Comparison of ENCODE assay signal across 8 cellular contexts in the genomic region with DNA sequence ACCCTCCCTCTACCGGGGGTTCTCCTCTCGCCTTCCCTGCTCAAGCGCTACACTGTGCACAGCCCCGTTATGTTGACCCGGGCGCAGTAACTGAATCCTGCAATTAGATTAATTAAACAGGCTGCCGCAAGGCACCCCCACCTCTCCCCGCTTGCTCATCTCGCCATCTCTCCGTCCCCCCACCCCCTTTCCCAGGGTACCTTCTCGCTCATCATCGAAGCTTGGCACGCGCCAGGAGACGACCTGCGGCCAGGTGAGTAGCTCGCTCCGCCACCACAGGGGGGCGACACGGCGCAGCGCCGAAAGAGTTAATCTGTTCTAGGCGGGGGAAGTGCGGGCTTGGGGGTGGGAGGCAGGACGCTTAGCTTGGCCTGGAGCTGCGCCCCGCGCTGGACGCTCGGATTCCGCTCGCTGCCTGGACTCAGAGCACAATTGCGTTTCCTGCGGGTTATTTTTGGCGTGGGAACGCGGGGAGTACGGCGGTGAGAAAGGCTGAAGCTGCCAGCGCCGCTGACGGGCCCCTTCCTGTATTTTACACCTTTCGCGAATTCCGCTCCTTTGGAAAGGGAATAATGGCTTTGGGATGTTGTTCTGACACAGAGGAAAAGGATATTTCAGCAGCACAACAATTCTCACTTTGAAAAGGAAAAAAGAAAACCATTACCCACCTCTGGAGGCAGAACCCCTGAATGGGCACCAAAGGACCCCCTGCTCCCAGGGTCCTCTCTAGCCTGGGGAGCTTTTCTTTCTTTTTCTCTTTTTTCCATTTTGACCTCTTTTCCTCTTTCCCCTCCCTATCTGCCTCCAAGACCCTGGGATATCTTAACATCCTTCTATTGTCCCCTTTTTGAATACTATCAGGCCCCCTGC. TPM values are rescaled to one million over a fixed set of nuclear protein-coding genes. Genes with fewer than 3 reads are reported as not detected.
DNase-seq lines count a peak whose midpoint lies in the region; ATAC-seq, FAIRE-seq and TF ChIP-seq lines count a peak whose summit lies in the region.

No MANE protein-coding gene starts in this region.

- DNase-seq in Caco-2 (peak; percentile 80 to 88), Karpas-422 (peak; percentile 72), endothelial cell of umbilical vein (ENCODE audit: low read depth, low spot score) (peak; percentile 97), natural killer cell (no peak), vagina (ENCODE audit: extremely low spot score in 2 of 2) (no peak), RCC 7860 (ENCODE audit: low spot score) (no peak)
- DNase-seq in activated CD4-positive, alpha-beta T cell treated with anti-CD3 and anti-CD28 coated beads, Interleukin-2, amount 10 ng/mL, durations not matched to agents 24 days and 14 days, result peak; percentile 84

- H3K9me1 ChIP-seq in endothelial cell of umbilical vein (replicated peaks; ENCODE audit: control insufficient read depth, extremely low read depth, insufficient read depth, low read length), result no peaks in the 10 kb centered on the region

- H4K20me1 ChIP-seq in Karpas-422 (ENCODE audit: insufficient read depth, low read depth, low read length) (no peaks in the 10 kb centered on the region), endothelial cell of umbilical vein (replicated peaks; ENCODE audit: control insufficient read depth, extremely low read depth, insufficient read depth, low read length) (no peaks in the 10 kb centered on the region)

- TSS peak; percentile 40 for BruUV-seq in Caco-2 (replicated peaks; lab: Mats Ljungman, UMichigan)
- BruUV-seq in endothelial cell of umbilical vein (replicated peaks; lab: Mats Ljungman, UMichigan), result no TSS peak

- H3K4me3 ChIP-seq in Caco-2 (ENCODE audit: low read depth, low read length), result peak overlapping the region; percentile 65
- peak overlapping the region; percentile 43; the same call in 1 of the 2 replicates for H3K4me3 ChIP-seq in Karpas-422 (ENCODE audit: low read length)
- H3K4me3 ChIP-seq in endothelial cell of umbilical vein (replicated peaks in 1 of 3; ENCODE audit: insufficient read depth in 1 of 3, low read depth in 1 of 3, low read length in 3 of 3), result peak overlapping the region; percentile 0 to 89 (median 56)
- H3K4me3 ChIP-seq in vagina, result peak overlapping the region; percentile 33 to 45

- CTCF ChIA-PET in Caco-2 (lab: Charles Lee) (interaction anchor here (0.5 to 2.2 kb wide), 33 partner anchors 9 to 519 kb away, joined by 3 to 56 read pairs (median 4); a partner anchor contains a TSS), endothelial cell of umbilical vein (lab: Charles Lee) (interaction anchor here (0.6 to 12.4 kb wide), 27 partner anchors 9 to 570 kb away, joined by 3 to 260 read pairs (median 5); a partner anchor contains a TSS)

- H3K79me2 ChIP-seq in Karpas-422 (ENCODE audit: low read length), result no peaks in the 10 kb centered on the region
- H3K79me2 ChIP-seq in endothelial cell of umbilical vein (ENCODE audit: control insufficient read depth, insufficient read depth, low read length), result no peaks in the 10 kb centered on the region

- no peak overlapping the region for H3K27ac ChIP-seq in Karpas-422 (ENCODE audit: low read length)
- H3K27ac ChIP-seq in endothelial cell of umbilical vein (ENCODE audit: insufficient read depth, low read depth, low read length), result peak overlapping the region; percentile 33
- no peak overlapping the region for H3K27ac ChIP-seq in vagina

- H3K36me3 ChIP-seq in Caco-2 (ENCODE audit: control insufficient read depth, insufficient read depth, low read length), result peaks cover 2% of the 10 kb centered on the region
- no peaks in the 10 kb centered on the region for H3K36me3 ChIP-seq in Karpas-422 (ENCODE audit: insufficient read depth, low read length)
- peaks cover 0 to 24% of the 10 kb centered on the region in 2 experiments for H3K36me3 ChIP-seq in endothelial cell of umbilical vein (ENCODE audit: control insufficient read depth in 2 of 2, extremely low read depth in 1 of 2, insufficient read depth in 2 of 2, low read length in 2 of 2)
- H3K36me3 ChIP-seq in vagina, result no peaks in the 10 kb centered on the region

- H3K27me3 ChIP-seq in Caco-2 (replicated peaks; ENCODE audit: control insufficient read depth, insufficient read depth, low read length) (no peaks in the 10 kb centered on the region), Karpas-422 (ENCODE audit: low read length) (no peaks in the 10 kb centered on the region), endothelial cell of umbilical vein (ENCODE audit: control insufficient read depth in 2 of 2, insufficient read depth in 2 of 2, low read length in 2 of 2) (peaks cover 14 to 21% of the 10 kb centered on the region in 2 experiments), vagina (peaks cover 18% of the 10 kb centered on the region)

- no peak for ATAC-seq in natural killer cell
- ATAC-seq in GM21367 (IDR thresholded peaks at IDR 0.05; ENCODE audit: unreplicated experiment), result no peak

- dilution Hi-C loops in endothelial cell of umbilical vein (cut with MboI; ENCODE audit: extremely low pct_ligation_motif_present, low sequenced_read_pairs), result no loop called here

- TF ChIP-seq POLR2A in endothelial cell of umbilical vein (IDR thresholded peaks at IDR 0.05; ENCODE audit: low read depth, low read length), result no peak
- no peak for TF ChIP-seq POLR2A in vagina (IDR thresholded peaks at IDR 0.05)

- intact Hi-C loops in Caco-2 (cut with micrococcal nuclease; ENCODE audit: unreplicated experiment), result no loop called here
- intact Hi-C loops in activated CD4-positive, alpha-beta T cell treated with anti-CD3 and anti-CD28 coated beads, Interleukin-2, amount 10 ng/mL, durations not matched to agents 24 days and 14 days (cut with micrococcal nuclease), result no loop called here
- intact Hi-C loops in endothelial cell of umbilical vein (cut with micrococcal nuclease), result loop anchor here (1.0 to 2.0 kb wide), 3 partner anchors 11 to 92 kb away; no protein-coding TSS in a partner anchor
- intact Hi-C loops in natural killer cell (cut with micrococcal nuclease), result no loop called here
- intact Hi-C loops in vagina (cut with DNase I), result no loop called here

- H3K27me3 Mint-ChIP-seq in Caco-2 (ENCODE audit: insufficient read depth, unreplicated experiment), result no peaks in the 10 kb centered on the region
- peaks cover 60% of the 10 kb centered on the region for H3K27me3 Mint-ChIP-seq in activated CD4-positive, alpha-beta T cell treated with anti-CD3 and anti-CD28 coated beads, Interleukin-2, amount 10 ng/mL, durations not matched to agents 24 days and 14 days
- peaks cover 32 to 57% of the 10 kb centered on the region in 2 donors for H3K27me3 Mint-ChIP-seq in natural killer cell (ENCODE audit: low read depth in 2 of 2)

- H3K4me3 Mint-ChIP-seq in Caco-2 (ENCODE audit: unreplicated experiment) (peak overlapping the region; percentile 84), natural killer cell (peak overlapping the region; percentile 83)
- H3K4me3 Mint-ChIP-seq in activated CD4-positive, alpha-beta T cell treated with anti-CD3 and anti-CD28 coated beads, Interleukin-2, amount 10 ng/mL, durations not matched to agents 24 days and 14 days, result peak overlapping the region; percentile 80

- H3K9me3 ChIP-seq in Caco-2, result no peaks in the 10 kb centered on the region
- no peaks in the 10 kb centered on the region for H3K9me3 ChIP-seq in Karpas-422 (ENCODE audit: low read length)
- no peaks in the 10 kb centered on the region for H3K9me3 ChIP-seq in endothelial cell of umbilical vein (replicated peaks; ENCODE audit: control insufficient read depth, insufficient read depth, low read length)
- H3K9me3 ChIP-seq in vagina, result no peaks in the 10 kb centered on the region

- TF ChIP-seq CTCF in Caco-2 (IDR thresholded peaks at IDR 0.05; ENCODE audit: insufficient read depth in 1 of 2, low read depth in 1 of 2, low read length in 1 of 2, severe bottlenecking in 1 of 2, unreplicated experiment in 1 of 2) (peak; percentile 77 to 97), endothelial cell of umbilical vein (IDR thresholded peaks at IDR 0.05; ENCODE audit: extremely low read depth in 1 of 2, insufficient read depth in 1 of 2, low read depth in 1 of 2, low read length in 2 of 2) (peak; percentile 70 to 90), natural killer cell (IDR thresholded peaks at IDR 0.05) (no peak), vagina (IDR thresholded peaks at IDR 0.05) (no peak)

- no peaks in the 10 kb centered on the region for H3K9me3 Mint-ChIP-seq in Caco-2 (ENCODE audit: unreplicated experiment)
- H3K9me3 Mint-ChIP-seq in activated CD4-positive, alpha-beta T cell treated with anti-CD3 and anti-CD28 coated beads, Interleukin-2, amount 10 ng/mL, durations not matched to agents 24 days and 14 days, result no peaks in the 10 kb centered on the region
- no peaks in the 10 kb centered on the region for H3K9me3 Mint-ChIP-seq in natural killer cell

- POLR2A ChIA-PET in Caco-2 (lab: Charles Lee) (interaction anchor here (0.6 to 1.9 kb wide), 6 partner anchors 11 to 353 kb away, joined by 3 to 21 read pairs (median 7); a partner anchor contains a TSS), endothelial cell of umbilical vein (lab: Charles Lee) (interaction anchor here (0.6 to 4.2 kb wide), 14 partner anchors 11 to 386 kb away, joined by 3 to 79 read pairs (median 4); a partner anchor contains a TSS)

- FAIRE-seq in endothelial cell of umbilical vein (lab: Jason Lieb, UNC) (peak; percentile 95), RCC 7860 (lab: Jason Lieb, UNC) (no peak)

- H2AFZ ChIP-seq in Karpas-422 (ENCODE audit: low read length) (no peak overlapping the region), endothelial cell of umbilical vein (ENCODE audit: low read depth, low read length) (peak overlapping the region; percentile 13)

- H3K9ac ChIP-seq in Karpas-422 (ENCODE audit: low read length) (no peak overlapping the region), endothelial cell of umbilical vein (replicated peaks; ENCODE audit: extremely low read depth, insufficient read depth, low read length) (peak overlapping the region; percentile 18)

- H3K36me3 Mint-ChIP-seq in Caco-2 (ENCODE audit: insufficient read depth, unreplicated experiment) (peaks cover 12% of the 10 kb centered on the region), natural killer cell (no peaks in the 10 kb centered on the region)
- H3K36me3 Mint-ChIP-seq in activated CD4-positive, alpha-beta T cell treated with anti-CD3 and anti-CD28 coated beads, Interleukin-2, amount 10 ng/mL, durations not matched to agents 24 days and 14 days (ENCODE audit: low read depth), result peaks cover 2% of the 10 kb centered on the region

- peaks cover 34% of the 10 kb centered on the region for H3K4me1 ChIP-seq in Caco-2
- peaks cover 36% of the 10 kb centered on the region for H3K4me1 ChIP-seq in Karpas-422 (ENCODE audit: low read length)
- peaks cover 25% of the 10 kb centered on the region for H3K4me1 ChIP-seq in endothelial cell of umbilical vein (ENCODE audit: control insufficient read depth, extremely low read depth, insufficient read depth, low read length)
- H3K4me1 ChIP-seq in vagina, result peaks cover 60% of the 10 kb centered on the region

- no peaks in the 10 kb centered on the region for H3K9me2 ChIP-seq in Karpas-422 (replicated peaks; ENCODE audit: insufficient read depth, low read length)

- peak overlapping the region; percentile 88 for H3K27ac Mint-ChIP-seq in Caco-2 (ENCODE audit: unreplicated experiment)
- H3K27ac Mint-ChIP-seq in activated CD4-positive, alpha-beta T cell treated with anti-CD3 and anti-CD28 coated beads, Interleukin-2, amount 10 ng/mL, durations not matched to agents 24 days and 14 days, result no peak overlapping the region
- no peak overlapping the region for H3K27ac Mint-ChIP-seq in natural killer cell

- H3K4me2 ChIP-seq in Karpas-422 (ENCODE audit: low read depth, low read length, poor library complexity, severe bottlenecking), result peak overlapping the region; percentile 91
- peak overlapping the region; percentile 56 for H3K4me2 ChIP-seq in endothelial cell of umbilical vein (ENCODE audit: insufficient read depth, low read length)

- H3K4me1 Mint-ChIP-seq in Caco-2 (ENCODE audit: low read depth, unreplicated experiment) (peaks cover 35% of the 10 kb centered on the region), natural killer cell (peaks cover 39 to 65% of the 10 kb centered on the region in 2 donors)
- H3K4me1 Mint-ChIP-seq in activated CD4-positive, alpha-beta T cell treated with anti-CD3 and anti-CD28 coated beads, Interleukin-2, amount 10 ng/mL, durations not matched to agents 24 days and 14 days, result peaks cover 35% of the 10 kb centered on the region

RNA-seq across cellular contexts. Expression of a gene that starts 1.5 kb away (rescaled TPM):
- total RNA-seq in Caco-2 (2022), result 3.4 TPM in 2 replicates
- 0.36 TPM in 1 of 2 replicates, not detected in the other for total RNA-seq in Karpas-422 (2014; rRNA removed; shearing (Covaris generic); ENCODE audit: low replicate concordance)
- total RNA-seq in activated CD4-positive, alpha-beta T cell treated with anti-CD3 and anti-CD28 coated beads, Interleukin-2, amount 10 ng/mL, durations not matched to agents 24 days and 14 days, result 0.33 TPM in 1 of 2 replicates, not detected in the other
- total RNA-seq in endothelial cell of umbilical vein, result 55.2 and 75.8 TPM in 2 replicates
- polyA plus RNA-seq in endothelial cell of umbilical vein, result 25.5 and 57.8 TPM in 2 replicates
- polyA plus RNA-seq in endothelial cell of umbilical vein (2011; cell fraction: cytosol; rRNA removed), result 26.3 and 26.9 TPM in 2 replicates
- 173 and 179 TPM in 2 replicates for polyA plus RNA-seq in endothelial cell of umbilical vein (2011; cell fraction: nucleus; rRNA removed)
- polyA plus RNA-seq in endothelial cell of umbilical vein (2012), result 3.9 and 5.5 TPM in 2 replicates
- polyA minus RNA-seq in endothelial cell of umbilical vein, result 41.3 and 85.8 TPM in 2 replicates
- 7.6 TPM for polyA minus RNA-seq in endothelial cell of umbilical vein (2011; cell fraction: cytosol; rRNA and poly(A)+ RNA removed)
- 142 and 155 TPM in 2 replicates for polyA minus RNA-seq in endothelial cell of umbilical vein (2011; cell fraction: nucleus; rRNA and poly(A)+ RNA removed)
- total RNA-seq in natural killer cell, result under 1 TPM in 2 of 3 donors, not detected in 1; 0.10 to 0.16 TPM
- total RNA-seq in vagina, result 20.9 TPM

RNA-seq across cellular contexts. Expression of a gene that starts 22.6 kb away (rescaled TPM):
- 54.0 and 55.8 TPM in 2 replicates for total RNA-seq in Caco-2 (2022)
- total RNA-seq in Karpas-422 (2014; rRNA removed; shearing (Covaris generic); ENCODE audit: low replicate concordance), result 41.6 and 45.5 TPM in 2 replicates
- total RNA-seq in activated CD4-positive, alpha-beta T cell treated with anti-CD3 and anti-CD28 coated beads, Interleukin-2, amount 10 ng/mL, durations not matched to agents 24 days and 14 days, result 8.4 and 9.8 TPM in 2 replicates
- total RNA-seq in endothelial cell of umbilical vein, result 4.6 and 5.6 TPM in 2 replicates
- 18.9 and 25.7 TPM in 2 replicates for polyA plus RNA-seq in endothelial cell of umbilical vein
- 13.1 and 22.6 TPM in 2 replicates for polyA plus RNA-seq in endothelial cell of umbilical vein (2011; cell fraction: cytosol; rRNA removed)
- polyA plus RNA-seq in endothelial cell of umbilical vein (2011; cell fraction: nucleus; rRNA removed), result 25.1 and 29.0 TPM in 2 replicates
- polyA plus RNA-seq in endothelial cell of umbilical vein (2012), result 3.2 and 4.3 TPM in 2 replicates
- 10.6 and 13.9 TPM in 2 replicates for polyA minus RNA-seq in endothelial cell of umbilical vein
- polyA minus RNA-seq in endothelial cell of umbilical vein (2011; cell fraction: cytosol; rRNA and poly(A)+ RNA removed), result 31.1 TPM
- polyA minus RNA-seq in endothelial cell of umbilical vein (2011; cell fraction: nucleus; rRNA and poly(A)+ RNA removed), result 22.0 and 32.1 TPM in 2 replicates
- 1 to 10 TPM in 2 of 3 donors, not detected in 1; 1.1 to 1.7 TPM for total RNA-seq in natural killer cell
- total RNA-seq in vagina, result 25.3 TPM

RNA-seq across cellular contexts. Expression of a gene that starts 36.4 kb away (rescaled TPM):
- total RNA-seq in Caco-2 (2022), result 27.3 and 29.3 TPM in 2 replicates
- 12.6 and 18.1 TPM in 2 replicates for total RNA-seq in Karpas-422 (2014; rRNA removed; shearing (Covaris generic); ENCODE audit: low replicate concordance)
- total RNA-seq in activated CD4-positive, alpha-beta T cell treated with anti-CD3 and anti-CD28 coated beads, Interleukin-2, amount 10 ng/mL, durations not matched to agents 24 days and 14 days, result 11.2 and 11.3 TPM in 2 replicates
- total RNA-seq in endothelial cell of umbilical vein, result 32.8 and 33.3 TPM in 2 replicates
- 29.3 and 34.1 TPM in 2 replicates for polyA plus RNA-seq in endothelial cell of umbilical vein
- polyA plus RNA-seq in endothelial cell of umbilical vein (2011; cell fraction: cytosol; rRNA removed), result 19.1 and 21.5 TPM in 2 replicates
- polyA plus RNA-seq in endothelial cell of umbilical vein (2011; cell fraction: nucleus; rRNA removed), result 24.1 and 25.4 TPM in 2 replicates
- polyA plus RNA-seq in endothelial cell of umbilical vein (2012), result 22.5 and 22.6 TPM in 2 replicates
- polyA minus RNA-seq in endothelial cell of umbilical vein, result 50.3 and 70.1 TPM in 2 replicates
- 41.5 TPM for polyA minus RNA-seq in endothelial cell of umbilical vein (2011; cell fraction: cytosol; rRNA and poly(A)+ RNA removed)
- 20.5 and 25.5 TPM in 2 replicates for polyA minus RNA-seq in endothelial cell of umbilical vein (2011; cell fraction: nucleus; rRNA and poly(A)+ RNA removed)
- 10 to 100 TPM; 30.8 to 35.6 (median 34.1) TPM for total RNA-seq in natural killer cell
- 21.4 TPM for total RNA-seq in vagina

RNA-seq across cellular contexts. Expression of a gene that starts 56.6 kb away (rescaled TPM):
- total RNA-seq in Caco-2 (2022), result 3.2 and 4.4 TPM in 2 replicates
- total RNA-seq in Karpas-422 (2014; rRNA removed; shearing (Covaris generic); ENCODE audit: low replicate concordance), result 0.69 TPM in 1 of 2 replicates, not detected in the other
- 1.0 and 1.5 TPM in 2 replicates for total RNA-seq in activated CD4-positive, alpha-beta T cell treated with anti-CD3 and anti-CD28 coated beads, Interleukin-2, amount 10 ng/mL, durations not matched to agents 24 days and 14 days
- total RNA-seq in endothelial cell of umbilical vein, result 0.18 and 0.20 TPM in 2 replicates
- 0.15 and 0.19 TPM in 2 replicates for polyA plus RNA-seq in endothelial cell of umbilical vein
- 0.04 and 0.08 TPM in 2 replicates for polyA plus RNA-seq in endothelial cell of umbilical vein (2011; cell fraction: cytosol; rRNA removed)
- polyA plus RNA-seq in endothelial cell of umbilical vein (2011; cell fraction: nucleus; rRNA removed), result 1.1 TPM in 2 replicates
- polyA plus RNA-seq in endothelial cell of umbilical vein (2012), result 0.23 and 0.35 TPM in 2 replicates
- polyA minus RNA-seq in endothelial cell of umbilical vein, result 0.15 TPM in 1 of 2 replicates, not detected in the other
- 29.2 TPM for polyA minus RNA-seq in endothelial cell of umbilical vein (2011; cell fraction: cytosol; rRNA and poly(A)+ RNA removed)
- polyA minus RNA-seq in endothelial cell of umbilical vein (2011; cell fraction: nucleus; rRNA and poly(A)+ RNA removed), result 0.38 and 0.96 TPM in 2 replicates
- not detected for total RNA-seq in natural killer cell
- total RNA-seq in vagina, result 32.9 TPM

Comparison
In these comparisons a context has a peak if more than half of its experiments do, and no peak if none do; other contexts are left out.
1. DNase-seq: peak in Caco-2 (2 of 2), Karpas-422 (single experiment), activated CD4-positive, alpha-beta T cell treated with anti-CD3 and anti-CD28 coated beads, Interleukin-2, amount 10 ng/mL, durations not matched to agents 24 days and 14 days (single experiment) and endothelial cell of umbilical vein (single experiment); none in natural killer cell (single experiment), vagina (0 of 2) and RCC 7860 (single experiment).
2. CTCF ChIP-seq: peak in Caco-2 (2 of 2) and endothelial cell of umbilical vein (2 of 2); none in natural killer cell (single experiment) and vagina (0 of 3).
3. Peak in every context shown above with its lines, with median percentiles within 50 percentile points of each other: H3K4me3 ChIP-seq and H3K4me3 Mint-ChIP-seq.